8 cellular contexts compared by ENCODE assay signal in genomic region chr5:146965781-146966659, GRCh38.
DNase-seq lines count a peak whose midpoint lies in the region; ATAC-seq and TF ChIP-seq lines count a peak whose summit lies in the region.

No MANE protein-coding gene starts in this region.

- H3K4me3 ChIP-seq in NT2/D1 (ENCODE audit: insufficient read length, low read depth) (no peak overlapping the region), fibroblast of lung (replicated peaks in 1 of 4; ENCODE audit: control extremely low read depth in 1 of 4, insufficient read depth in 1 of 4, low read depth in 3 of 4, low read length in 4 of 4) (no peak overlapping the region)

- no peaks in the 10 kb centered on the region for H3K79me2 ChIP-seq in fibroblast of lung (ENCODE audit: control insufficient read depth, insufficient read depth, low read length)

- H2AFZ ChIP-seq in fibroblast of lung (ENCODE audit: low read length) = no peak overlapping the region

- DNase-seq in EL = peak; percentile 68
- peak in 52 of 76 experiments; percentile 0 to 74 (median 27) for DNase-seq in HUDEP-2 (lab: John Stamatoyannopoulos, UW; ENCODE audit: unreplicated experiment in 76 of 76)
- DNase-seq in NT2/D1 (ENCODE audit: low read depth, low spot score) = peak; percentile 68
- peak; percentile 4 for DNase-seq in activated T-cell treated with anti-CD3 and anti-CD28 coated beads for 48 hours (ENCODE audit: low read depth)
- DNase-seq in fibroblast of lung (ENCODE audit: low read depth in 2 of 2) = peak; percentile 65 to 79
- DNase-seq in neural crest cell (ENCODE audit: low read depth, low spot score) = peak; percentile 69
- DNase-seq in type B pancreatic cell (ENCODE audit: extremely low spot score, unreplicated experiment) = peak; percentile 72

- no peaks in the 10 kb centered on the region for H3K36me3 ChIP-seq in NT2/D1 (ENCODE audit: insufficient read depth, insufficient read length, low read length)
- no peaks in the 10 kb centered on the region for H3K36me3 ChIP-seq in fibroblast of lung (ENCODE audit: control insufficient read depth, insufficient read depth, low read length)

- H3K9me3 ChIP-seq in NT2/D1 (ENCODE audit: insufficient read depth, low read length) (no peaks in the 10 kb centered on the region), fibroblast of lung (ENCODE audit: control insufficient read depth, insufficient read depth, low read depth, low read length) (no peaks in the 10 kb centered on the region)

- H3K9me3 Mint-ChIP-seq in neural crest cell = no peaks in the 10 kb centered on the region
- H3K9me3 Mint-ChIP-seq in type B pancreatic cell = no peaks in the 10 kb centered on the region

- H3K27ac ChIP-seq in fibroblast of lung (ENCODE audit: insufficient read depth, low read length) = no peak overlapping the region

- peak; percentile 96 for ATAC-seq in GM21717 (IDR thresholded peaks at IDR 0.05; ENCODE audit: unreplicated experiment)

- H3K4me1 Mint-ChIP-seq in neural crest cell = peaks cover 20% of the 10 kb centered on the region
- H3K4me1 Mint-ChIP-seq in type B pancreatic cell (ENCODE audit: unreplicated experiment) = peaks cover 19% of the 10 kb centered on the region

- H3K9ac ChIP-seq in NT2/D1 (ENCODE audit: insufficient read length, low read depth) = no peak overlapping the region
- no peak overlapping the region for H3K9ac ChIP-seq in fibroblast of lung (ENCODE audit: insufficient read depth, low read length)

- H3K27me3 ChIP-seq in NT2/D1 (ENCODE audit: insufficient read depth, insufficient read length) (no peaks in the 10 kb centered on the region), fibroblast of lung (ENCODE audit: control insufficient read depth, insufficient read depth, low read length) (no peaks in the 10 kb centered on the region)

- TF ChIP-seq CTCF in fibroblast of lung (conservative IDR thresholded peaks at IDR 0.05 in 1 of 2, IDR thresholded peaks at IDR 0.05 in 1 of 2; ENCODE audit: low read depth in 1 of 2, low read length in 2 of 2) (peak; percentile 75 to 81), neural crest cell (conservative IDR thresholded peaks at IDR 0.05) (peak; percentile 92), type B pancreatic cell (conservative IDR thresholded peaks at IDR 0.05) (peak; percentile 94)

- H3K4me1 ChIP-seq in NT2/D1 (ENCODE audit: insufficient read depth, insufficient read length) (peaks cover 2% of the 10 kb centered on the region), fibroblast of lung (ENCODE audit: control insufficient read depth, extremely low read depth, insufficient read depth, low read length) (no peaks in the 10 kb centered on the region)

- no peaks in the 10 kb centered on the region for H3K36me3 Mint-ChIP-seq in neural crest cell (ENCODE audit: low read depth)
- no peaks in the 10 kb centered on the region for H3K36me3 Mint-ChIP-seq in type B pancreatic cell

- H3K27me3 Mint-ChIP-seq in neural crest cell (ENCODE audit: low read depth) (no peaks in the 10 kb centered on the region), type B pancreatic cell (peaks cover 18% of the 10 kb centered on the region)

- H3K4me2 ChIP-seq in fibroblast of lung (ENCODE audit: extremely low read depth, insufficient read depth, low read length) = no peak overlapping the region

- no peaks in the 10 kb centered on the region for H4K20me1 ChIP-seq in fibroblast of lung (ENCODE audit: control insufficient read depth, extremely low read depth, insufficient read depth, low read length)

- H3K27ac Mint-ChIP-seq in neural crest cell (ENCODE audit: unreplicated experiment) = no peak overlapping the region
- peak overlapping the region; percentile 30 for H3K27ac Mint-ChIP-seq in type B pancreatic cell

- no peak overlapping the region for H3K4me3 Mint-ChIP-seq in neural crest cell
- H3K4me3 Mint-ChIP-seq in type B pancreatic cell = no peak overlapping the region

Comparison
In these comparisons a context has a peak if more than half of its experiments do, and no peak if none do; other contexts are left out.
1. DNase-seq: peak in every context shown above with its lines; median percentile 72 in fibroblast of lung; 72 in type B pancreatic cell; 69 in neural crest cell; 68 in EL; 68 in NT2/D1; 27 in HUDEP-2; 4 in activated T-cell treated with anti-CD3 and anti-CD28 coated beads for 48 hours.